1 cellular context compared by ENCODE assay signal in genomic region chr1:47395433-47395832, GRCh38.
TF ChIP-seq lines count a peak whose summit lies in the region.

No MANE protein-coding gene starts in this region.

TF ChIP-seq in K562, 482 proteins besides CTCF, POLR2A, EP300 and RAD21:
- TF ChIP-seq SPI1 (IDR thresholded peaks at IDR 0.05; ENCODE audit: borderline replicate concordance, low read depth, low read length): 0 out of 2 replicates have a peak, but pooled peaks have one; percentile 37
- TF ChIP-seq, protein P1, sequence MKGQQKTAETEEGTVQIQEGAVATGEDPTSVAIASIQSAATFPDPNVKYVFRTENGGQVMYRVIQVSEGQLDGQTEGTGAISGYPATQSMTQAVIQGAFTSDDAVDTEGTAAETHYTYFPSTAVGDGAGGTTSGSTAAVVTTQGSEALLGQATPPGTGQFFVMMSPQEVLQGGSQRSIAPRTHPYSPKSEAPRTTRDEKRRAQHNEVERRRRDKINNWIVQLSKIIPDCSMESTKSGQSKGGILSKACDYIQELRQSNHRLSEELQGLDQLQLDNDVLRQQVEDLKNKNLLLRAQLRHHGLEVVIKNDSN (CRISPR knock-in tag; IDR thresholded peaks at IDR 0.05): no peak
- TF ChIP-seq RFX1 (IDR thresholded peaks at IDR 0.05): peak; percentile 72
- TF ChIP-seq, protein P2, sequence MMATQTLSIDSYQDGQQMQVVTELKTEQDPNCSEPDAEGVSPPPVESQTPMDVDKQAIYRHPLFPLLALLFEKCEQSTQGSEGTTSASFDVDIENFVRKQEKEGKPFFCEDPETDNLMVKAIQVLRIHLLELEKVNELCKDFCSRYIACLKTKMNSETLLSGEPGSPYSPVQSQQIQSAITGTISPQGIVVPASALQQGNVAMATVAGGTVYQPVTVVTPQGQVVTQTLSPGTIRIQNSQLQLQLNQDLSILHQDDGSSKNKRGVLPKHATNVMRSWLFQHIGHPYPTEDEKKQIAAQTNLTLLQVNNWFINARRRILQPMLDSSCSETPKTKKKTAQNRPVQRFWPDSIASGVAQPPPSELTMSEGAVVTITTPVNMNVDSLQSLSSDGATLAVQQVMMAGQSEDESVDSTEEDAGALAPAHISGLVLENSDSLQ (IDR thresholded peaks at IDR 0.05): peak; percentile 64
- TF ChIP-seq, protein P3, sequence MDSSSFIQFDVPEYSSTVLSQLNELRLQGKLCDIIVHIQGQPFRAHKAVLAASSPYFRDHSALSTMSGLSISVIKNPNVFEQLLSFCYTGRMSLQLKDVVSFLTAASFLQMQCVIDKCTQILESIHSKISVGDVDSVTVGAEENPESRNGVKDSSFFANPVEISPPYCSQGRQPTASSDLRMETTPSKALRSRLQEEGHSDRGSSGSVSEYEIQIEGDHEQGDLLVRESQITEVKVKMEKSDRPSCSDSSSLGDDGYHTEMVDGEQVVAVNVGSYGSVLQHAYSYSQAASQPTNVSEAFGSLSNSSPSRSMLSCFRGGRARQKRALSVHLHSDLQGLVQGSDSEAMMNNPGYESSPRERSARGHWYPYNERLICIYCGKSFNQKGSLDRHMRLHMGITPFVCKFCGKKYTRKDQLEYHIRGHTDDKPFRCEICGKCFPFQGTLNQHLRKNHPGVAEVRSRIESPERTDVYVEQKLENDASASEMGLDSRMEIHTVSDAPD (CRISPR knock-in tag; IDR thresholded peaks at IDR 0.05): no peak
- no peak for TF ChIP-seq ATF1 (CRISPR knock-in tag; IDR thresholded peaks at IDR 0.05)
- TF ChIP-seq ATF1 (tag; IDR thresholded peaks at IDR 0.05): no peak
- no peak for TF ChIP-seq ZNF143 (CRISPR knock-in tag; IDR thresholded peaks at IDR 0.05)
- no peak for TF ChIP-seq TCF7 (IDR thresholded peaks at IDR 0.05; ENCODE audit: borderline replicate concordance)
- TF ChIP-seq PTTG1 (tag; IDR thresholded peaks at IDR 0.05; ENCODE audit: low read depth): no peak
- no peak for TF ChIP-seq ZBTB49 (CRISPR knock-in tag; IDR thresholded peaks at IDR 0.05; ENCODE audit: borderline replicate concordance)
